14 cellular contexts compared by ENCODE assay signal in the genomic region with DNA sequence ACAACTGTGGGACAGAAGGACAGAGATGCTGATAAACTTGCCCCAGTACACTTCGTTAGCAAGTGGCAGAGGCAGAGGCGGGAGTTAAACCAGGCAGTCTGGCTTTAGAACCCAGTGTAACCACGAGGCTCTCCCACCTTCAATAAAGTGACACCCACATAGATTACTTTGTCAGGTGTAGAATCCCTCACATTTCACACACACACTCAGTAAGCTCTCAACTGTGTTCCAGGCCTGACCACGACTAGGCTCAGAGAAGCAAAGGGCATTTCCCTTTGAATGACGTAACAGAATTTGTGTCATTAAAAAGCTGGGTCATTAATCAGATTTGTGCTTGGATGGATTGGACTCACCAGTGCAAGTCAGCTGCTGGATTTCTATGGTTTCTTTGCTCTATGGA.
DNase-seq lines count a peak whose midpoint lies in the region; ATAC-seq lines count a peak whose summit lies in the region.
"Had no signal": no experiment of that assay in that cellular context is flagged by ENCODE, and none has a peak within 500 bp of the region (broad histone marks: within the 10 kb centered on the region; RNA-seq: fewer than 3 reads in every experiment).

No MANE protein-coding gene starts in this region.

- ATAC-seq in HG02870 (IDR thresholded peaks at IDR 0.05; ENCODE audit: unreplicated experiment) (no peak), esophagus mucosa (no peak)
- ATAC-seq: A549 had no signal

- DNase-seq in NCI-H82 (lab: John Stamatoyannopoulos, UW), result peak; percentile 18
- no peak for DNase-seq in NCI-H82 treated with DMSO at 0.1 percent for 48 hours (lab: John Stamatoyannopoulos, UW; ENCODE audit: unreplicated experiment)
- peak; percentile 9 for DNase-seq in glomerular visceral epithelial cell (ENCODE audit: extremely low spot score)
- DNase-seq in renal cortical epithelial cell (ENCODE audit: low read depth), result peak; percentile 31
- no peak for DNase-seq in activated T-cell treated with anti-CD3 and anti-CD28 coated beads, Interleukin-2, amount 50 U/mL, for 1 hour
- DNase-seq: AML-193; Caco-2; CD4-positive, alpha-beta T cell; DMS79; GDM1; GM23248 had no signal

Comparison
In these comparisons a context has a peak if more than half of its experiments do, and no peak if none do; other contexts are left out.
1. DNase-seq: peak in NCI-H82 (single experiment), glomerular visceral epithelial cell (single experiment) and renal cortical epithelial cell (single experiment); none in NCI-H82 treated with DMSO at 0.1 percent for 48 hours (single experiment) and activated T-cell treated with anti-CD3 and anti-CD28 coated beads, Interleukin-2, amount 50 U/mL, for 1 hour (single experiment).